ENCODE assay signal across 8 cellular contexts in the genomic region with DNA sequence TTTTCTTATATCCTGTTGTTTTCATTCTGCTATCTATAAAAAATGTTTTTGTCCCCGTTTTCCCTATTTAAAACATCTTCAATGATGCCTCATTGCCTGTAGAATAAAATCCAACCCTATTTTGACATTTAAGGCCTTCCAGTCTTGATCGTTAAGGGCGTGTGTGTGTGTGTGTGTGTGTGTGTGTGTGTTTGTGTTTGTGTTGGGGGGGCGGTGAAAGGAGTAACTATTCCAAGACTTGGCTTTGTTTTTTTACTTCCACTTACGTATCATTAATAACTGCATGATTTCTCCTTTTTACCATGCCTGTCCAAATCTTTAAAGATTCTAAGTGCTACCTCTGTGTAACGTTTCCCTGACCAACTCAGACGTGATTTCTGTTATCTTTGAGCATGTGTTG. TPM values are rescaled to one million over a fixed set of nuclear protein-coding genes. Genes with fewer than 3 reads are reported as not detected.
A peak's percentile ranks its signal among the peaks of the same experiment; 100 is the strongest.
DNase-seq lines count a peak whose midpoint lies in the region; ATAC-seq and TF ChIP-seq lines count a peak whose summit lies in the region.

No MANE protein-coding gene starts in this region.

- H3K4me3 ChIP-seq in HUES64 (ENCODE audit: low read length), result peak overlapping the region; percentile 79
- peak overlapping the region; percentile 88 to 92 for H3K4me3 ChIP-seq in ascending aorta
- H3K4me3 ChIP-seq in liver (ENCODE audit: low read depth in 1 of 3, low read length in 3 of 3), result peak overlapping the region; percentile 73 to 97 (median 97)
- peak overlapping the region; percentile 87 for H3K4me3 ChIP-seq in urinary bladder (ENCODE audit: low read depth, low read length)

- H3K4me1 ChIP-seq in HUES64 (ENCODE audit: insufficient read depth, low read length), result peaks cover 14% of the 10 kb centered on the region; the same call in 1 of the 2 replicates
- H3K4me1 ChIP-seq in ascending aorta, result peaks cover 0 to 21% of the 10 kb centered on the region in 2 donors
- H3K4me1 ChIP-seq in liver (ENCODE audit: control insufficient read depth in 4 of 4, insufficient read depth in 4 of 4, low read length in 3 of 4), result peaks cover 7 to 29% (median 16%) of the 10 kb centered on the region in 4 donors
- no peaks in the 10 kb centered on the region for H3K4me1 ChIP-seq in urinary bladder (ENCODE audit: insufficient read depth)

- DNase-seq in AG20443 (ENCODE audit: low spot score) (peak; percentile 5), ascending aorta (ENCODE audit: low spot score in 2 of 2) (no peak), NCI-H1436 treated with DMSO at 0.1 percent for 48 hours (lab: John Stamatoyannopoulos, UW) (no peak), anterior cingulate cortex (lab: John Stamatoyannopoulos, UW) (no peak)

- peak overlapping the region; percentile 62; the same call in 1 of the 2 replicates for H3K9ac ChIP-seq in HUES64 (ENCODE audit: low read depth, low read length)
- peak overlapping the region; percentile 36 to 95 for H3K9ac ChIP-seq in liver (ENCODE audit: low read depth in 1 of 2, low read length in 2 of 2)

- H3K9me3 ChIP-seq in HUES64 (ENCODE audit: insufficient read depth, low read depth, low read length), result no peaks in the 10 kb centered on the region
- no peaks in the 10 kb centered on the region for H3K9me3 ChIP-seq in ascending aorta
- no peaks in the 10 kb centered on the region for H3K9me3 ChIP-seq in liver (ENCODE audit: control insufficient read depth in 4 of 4, low read length in 3 of 4)

- H3K27ac ChIP-seq in HUES64 (ENCODE audit: low read depth, low read length) (no peak overlapping the region), ascending aorta (peak overlapping the region; percentile 82 to 92), liver (ENCODE audit: low read depth in 1 of 2, low read length in 2 of 2) (no peak overlapping the region), urinary bladder (ENCODE audit: low read depth) (no peak overlapping the region)

- intact Hi-C loops in ascending aorta (cut with DNase I), result loop anchor here (1.0 to 10.0 kb wide), 3 partner anchors 55 to 1352 kb away; partner anchors contain the start of genes BORA, KLF12 and MZT1

- WGBS in HUES64, result 3% methylated on average over 4 of the region's 7 CpGs
- WGBS in liver, result 1% methylated on average over 7 of the region's 7 CpGs
- 4% methylated on average over 7 of the region's 7 CpGs for WGBS in urinary bladder

- TF ChIP-seq CTCF in ascending aorta (IDR thresholded peaks at IDR 0.05) (no peak), liver (IDR thresholded peaks at IDR 0.05; ENCODE audit: low read depth, low read length, missing input control) (no peak)

- H3K36me3 ChIP-seq in HUES64 (ENCODE audit: insufficient read depth, low read length), result peaks cover 51% of the 10 kb centered on the region
- H3K36me3 ChIP-seq in ascending aorta, result peaks cover 6 to 20% of the 10 kb centered on the region in 2 donors
- H3K36me3 ChIP-seq in liver (ENCODE audit: control insufficient read depth in 4 of 4, insufficient read depth in 3 of 4, low read depth in 1 of 4, low read length in 3 of 4), result peaks cover 0 to 7% (median 4%) of the 10 kb centered on the region in 4 donors
- H3K36me3 ChIP-seq in urinary bladder (ENCODE audit: insufficient read depth), result no peaks in the 10 kb centered on the region

- no peak for ATAC-seq in GM18519 (IDR thresholded peaks at IDR 0.05; ENCODE audit: low FRiP score, unreplicated experiment)

- no peak for TF ChIP-seq RAD21 in liver (IDR thresholded peaks at IDR 0.05)

- H3K27me3 ChIP-seq in HUES64 (ENCODE audit: insufficient read depth, low read length) (no peaks in the 10 kb centered on the region), ascending aorta (no peaks in the 10 kb centered on the region), liver (ENCODE audit: control insufficient read depth in 4 of 4, insufficient read depth in 4 of 4, low read length in 3 of 4) (no peaks in the 10 kb centered on the region)

TF ChIP-seq in liver, 16 proteins besides CTCF, POLR2A, EP300 and RAD21:
- TF ChIP-seq JUND (IDR thresholded peaks at IDR 0.05) (no peak), HNF4G (IDR thresholded peaks at IDR 0.05) (no peak), TAF1 (conservative IDR thresholded peaks at IDR 0.05) (no peak), GABPA (IDR thresholded peaks at IDR 0.05 in 1 of 2, conservative IDR thresholded peaks at IDR 0.05 in 1 of 2) (no peak), NR2F2 (IDR thresholded peaks at IDR 0.05) (no peak), YY1 (IDR thresholded peaks at IDR 0.05) (no peak), MAX (IDR thresholded peaks at IDR 0.05) (no peak), FOXA2 (IDR thresholded peaks at IDR 0.05) (no peak), EGR1 (IDR thresholded peaks at IDR 0.05; ENCODE audit: low read depth in 2 of 2) (no peak), HNF4A (conservative IDR thresholded peaks at IDR 0.05) (no peak), SP1 (IDR thresholded peaks at IDR 0.05) (no peak), RXRA (IDR thresholded peaks at IDR 0.05) (no peak), REST (IDR thresholded peaks at IDR 0.05) (no peak), FOXA1 (IDR thresholded peaks at IDR 0.05) (no peak)
- TF ChIP-seq, protein P1, sequence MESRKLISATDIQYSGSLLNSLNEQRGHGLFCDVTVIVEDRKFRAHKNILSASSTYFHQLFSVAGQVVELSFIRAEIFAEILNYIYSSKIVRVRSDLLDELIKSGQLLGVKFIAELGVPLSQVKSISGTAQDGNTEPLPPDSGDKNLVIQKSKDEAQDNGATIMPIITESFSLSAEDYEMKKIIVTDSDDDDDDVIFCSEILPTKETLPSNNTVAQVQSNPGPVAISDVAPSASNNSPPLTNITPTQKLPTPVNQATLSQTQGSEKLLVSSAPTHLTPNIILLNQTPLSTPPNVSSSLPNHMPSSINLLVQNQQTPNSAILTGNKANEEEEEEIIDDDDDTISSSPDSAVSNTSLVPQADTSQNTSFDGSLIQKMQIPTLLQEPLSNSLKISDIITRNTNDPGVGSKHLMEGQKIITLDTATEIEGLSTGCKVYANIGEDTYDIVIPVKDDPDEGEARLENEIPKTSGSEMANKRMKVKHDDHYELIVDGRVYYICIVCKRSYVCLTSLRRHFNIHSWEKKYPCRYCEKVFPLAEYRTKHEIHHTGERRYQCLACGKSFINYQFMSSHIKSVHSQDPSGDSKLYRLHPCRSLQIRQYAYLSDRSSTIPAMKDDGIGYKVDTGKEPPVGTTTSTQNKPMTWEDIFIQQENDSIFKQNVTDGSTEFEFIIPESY (IDR thresholded peaks at IDR 0.05), result no peak
- TF ChIP-seq, protein P2, sequence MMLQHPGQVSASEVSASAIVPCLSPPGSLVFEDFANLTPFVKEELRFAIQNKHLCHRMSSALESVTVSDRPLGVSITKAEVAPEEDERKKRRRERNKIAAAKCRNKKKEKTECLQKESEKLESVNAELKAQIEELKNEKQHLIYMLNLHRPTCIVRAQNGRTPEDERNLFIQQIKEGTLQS (IDR thresholded peaks at IDR 0.05), result no peak

RNA-seq across cellular contexts. Expression of gene PIBF1, which starts 0.8 kb away (rescaled TPM):
- 9.6 TPM for polyA plus RNA-seq in HUES64 (2013, experiment 1 of 2)
- 15.3 TPM for polyA plus RNA-seq in HUES64 (2013, experiment 2 of 2)
- total RNA-seq in ascending aorta, result 17.0 TPM
- total RNA-seq in liver, result 10 to 100 TPM in 1 of 2 donors, 1 to 10 TPM in 1; 6.6 to 18.3 TPM
- 1 to 10 TPM; 3.1 to 6.4 TPM for polyA plus RNA-seq in liver
- total RNA-seq in urinary bladder, result 74.2 TPM
- 12.9 TPM for polyA plus RNA-seq in urinary bladder

RNA-seq across cellular contexts. Expression of gene DIS3, which starts 1.0 kb away (rescaled TPM):
- polyA plus RNA-seq in HUES64 (2013, experiment 1 of 2), result 36.5 TPM
- polyA plus RNA-seq in HUES64 (2013, experiment 2 of 2), result 33.9 TPM
- total RNA-seq in ascending aorta (12.8 TPM), liver (10 to 100 TPM; 14.3 to 17.4 TPM), urinary bladder (42.6 TPM)
- polyA plus RNA-seq in liver (1 to 10 TPM; 8.0 to 8.6 TPM), urinary bladder (15.0 TPM)

RNA-seq across cellular contexts. Expression of gene BORA, which starts 55.0 kb away (rescaled TPM):
- 15.9 TPM for polyA plus RNA-seq in HUES64 (2013, experiment 1 of 2)
- 20.4 TPM for polyA plus RNA-seq in HUES64 (2013, experiment 2 of 2)
- total RNA-seq in ascending aorta, result not detected
- 10 to 100 TPM in 1 of 2 donors, 1 to 10 TPM in 1; 1.8 to 11.3 TPM for total RNA-seq in liver
- 1 to 10 TPM in 1 of 2 donors, under 1 TPM in 1; 0.71 to 1.0 TPM for polyA plus RNA-seq in liver
- total RNA-seq in urinary bladder, result 9.0 TPM
- polyA plus RNA-seq in urinary bladder, result 1.6 TPM

RNA-seq across cellular contexts. Expression of gene MZT1, which starts 55.3 kb away (rescaled TPM):
- 30.4 TPM for polyA plus RNA-seq in HUES64 (2013, experiment 1 of 2)
- polyA plus RNA-seq in HUES64 (2013, experiment 2 of 2), result 37.3 TPM
- total RNA-seq in ascending aorta (4.4 TPM), liver (10 to 100 TPM in 1 of 2 donors, 1 to 10 TPM in 1; 1.9 to 16.4 TPM), urinary bladder (19.0 TPM)
- polyA plus RNA-seq in liver (1 to 10 TPM; 2.0 to 2.7 TPM), urinary bladder (9.7 TPM)

Comparison
In these comparisons a context has a peak if more than half of its experiments do, and no peak if none do; other contexts are left out.
1. H3K27ac ChIP-seq: peak in ascending aorta (2 of 2); none in HUES64 (single experiment), liver (0 of 2) and urinary bladder (single experiment).
2. Peak in every context shown above with its lines, with median percentiles within 50 percentile points of each other: H3K4me3 ChIP-seq.